ENCODE assay signal across 31 cellular contexts in the genomic region with DNA sequence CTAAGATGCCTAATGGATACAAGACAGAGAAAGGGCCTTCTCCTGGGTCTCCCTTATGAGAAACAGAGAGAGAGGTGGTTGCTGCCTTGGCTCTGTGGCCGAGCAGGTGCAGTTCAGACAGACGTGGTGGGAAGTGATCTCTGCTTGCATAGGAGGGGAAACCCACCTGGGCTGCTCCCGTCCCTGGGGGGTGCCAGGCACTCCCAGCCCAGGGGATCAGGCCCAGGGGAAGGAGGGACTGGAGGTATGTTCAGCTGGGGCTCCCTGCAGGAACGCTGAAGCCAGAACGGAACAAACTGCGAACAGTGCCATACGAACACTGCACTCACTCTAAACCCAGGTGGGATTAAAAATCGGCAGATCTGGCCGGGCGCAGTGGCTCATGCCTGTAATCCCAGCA. TPM values are rescaled to one million over a fixed set of nuclear protein-coding genes. Genes with fewer than 3 reads are reported as not detected.
"Had no signal": no experiment of that assay in that cellular context is flagged by ENCODE, and none has a peak within 500 bp of the region (broad histone marks: within the 10 kb centered on the region; RNA-seq: fewer than 3 reads in every experiment).

No MANE protein-coding gene starts in this region.

- H3K9me3 Mint-ChIP-seq: activated CD4-positive, alpha-beta memory T cell treated with anti-CD3 and anti-CD28 coated beads for 36 hours; activated CD4-positive, alpha-beta T cell treated with anti-CD3 and anti-CD28 coated beads, Interleukin-2, amount 10 ng/mL, durations not matched to agents 24 days and 14 days; activated naive CD4-positive, alpha-beta T cell treated with anti-CD3 and anti-CD28 coated beads, Interleukin-2, amount 10 ng/mL, durations not matched to agents 7 days and 5 days; activated T-cell treated with anti-CD3 and anti-CD28 coated beads, Interleukin-2, amount 50 U/mL, for 24 hours; activated T-cell treated with anti-CD3 and anti-CD28 coated beads, Interleukin-2, amount 50 U/mL, for 72 hours; effector memory CD8-positive, alpha-beta T cell had no signal

- ATAC-seq: activated CD4-positive, alpha-beta T cell treated with anti-CD3 and anti-CD28 coated beads for 36 hours; activated CD8-positive, alpha-beta memory T cell treated with anti-CD3 and anti-CD28 coated beads, Interleukin-2, amount 10 ng/mL, durations not matched to agents 7 days and 5 days; activated CD8-positive, alpha-beta T cell treated with anti-CD3 and anti-CD28 coated beads, Interleukin-2, amount 10 ng/mL, durations not matched to agents 7 days and 5 days; activated T-cell treated with anti-CD3 and anti-CD28 coated beads, Interleukin-2, amount 50 U/mL, for 72 hours; effector memory CD8-positive, alpha-beta T cell; foreskin keratinocyte; gastrocnemius medialis; heart right ventricle had no signal

- H3K9me3 ChIP-seq: esophagus muscularis mucosa, gastrocnemius medialis, heart right ventricle had no signal

- H3K27ac Mint-ChIP-seq: activated CD4-positive, alpha-beta memory T cell treated with anti-CD3 and anti-CD28 coated beads for 36 hours; activated CD4-positive, alpha-beta T cell treated with anti-CD3 and anti-CD28 coated beads for 36 hours; activated CD4-positive, alpha-beta T cell treated with anti-CD3 and anti-CD28 coated beads, Interleukin-2, amount 10 ng/mL, durations not matched to agents 24 days and 14 days; activated CD8-positive, alpha-beta memory T cell treated with anti-CD3 and anti-CD28 coated beads, Interleukin-2, amount 10 ng/mL, durations not matched to agents 7 days and 5 days; activated CD8-positive, alpha-beta T cell treated with anti-CD3 and anti-CD28 coated beads, Interleukin-2, amount 10 ng/mL, durations not matched to agents 7 days and 5 days; activated naive CD4-positive, alpha-beta T cell treated with anti-CD3 and anti-CD28 coated beads, Interleukin-2, amount 10 ng/mL, durations not matched to agents 7 days and 5 days; activated naive CD8-positive, alpha-beta T cell; activated T-cell treated with anti-CD3 and anti-CD28 coated beads, Interleukin-2, amount 50 U/mL, for 24 hours; activated T-cell treated with anti-CD3 and anti-CD28 coated beads, Interleukin-2, amount 50 U/mL, for 72 hours; effector memory CD8-positive, alpha-beta T cell had no signal

- H3K4me3 ChIP-seq: esophagus muscularis mucosa, gastrocnemius medialis, heart right ventricle had no signal

- H3K36me3 Mint-ChIP-seq: activated CD4-positive, alpha-beta memory T cell treated with anti-CD3 and anti-CD28 coated beads for 36 hours; activated CD8-positive, alpha-beta memory T cell treated with anti-CD3 and anti-CD28 coated beads, Interleukin-2, amount 10 ng/mL, durations not matched to agents 7 days and 5 days; activated naive CD4-positive, alpha-beta T cell treated with anti-CD3 and anti-CD28 coated beads, Interleukin-2, amount 10 ng/mL, durations not matched to agents 7 days and 5 days; activated naive CD8-positive, alpha-beta T cell had no signal

- H3K4me1 ChIP-seq: esophagus muscularis mucosa, foreskin keratinocyte, gastrocnemius medialis, heart right ventricle had no signal

- H3K36me3 ChIP-seq: brain microvascular endothelial cell, esophagus muscularis mucosa, gastrocnemius medialis, heart right ventricle had no signal

- H3K27ac ChIP-seq: brain microvascular endothelial cell, esophagus muscularis mucosa, foreskin keratinocyte, gastrocnemius medialis, heart right ventricle had no signal

- DNase-seq: activated CD4-positive, alpha-beta memory T cell treated with anti-CD3 and anti-CD28 coated beads for 36 hours; activated CD4-positive, alpha-beta T cell treated with anti-CD3 and anti-CD28 coated beads for 36 hours; activated CD4-positive, alpha-beta T cell treated with anti-CD3 and anti-CD28 coated beads, Interleukin-2, amount 10 ng/mL, durations not matched to agents 24 days and 14 days; activated CD4-positive, CD25-positive, alpha-beta regulatory T cell; activated CD4-positive, CD25-positive, alpha-beta regulatory T cell treated with anti-CD3 and anti-CD28 coated beads, Interleukin-2, amount 50 U/mL, for 72 hours; activated CD8-positive, alpha-beta memory T cell treated with anti-CD3 and anti-CD28 coated beads, Interleukin-2, amount 10 ng/mL, durations not matched to agents 7 days and 5 days; activated CD8-positive, alpha-beta memory T cell treated with anti-CD3 and anti-CD28 coated beads, Interleukin-2, amount 50 U/mL, for 4 hours; activated CD8-positive, alpha-beta T cell treated with anti-CD3 and anti-CD28 coated beads, Interleukin-2, amount 10 ng/mL, durations not matched to agents 7 days and 5 days; activated gamma-delta T cell; activated naive CD4-positive, alpha-beta T cell; activated naive CD4-positive, alpha-beta T cell treated with anti-CD3 and anti-CD28 coated beads, Interleukin-2, amount 10 ng/mL, durations not matched to agents 7 days and 5 days; activated T-cell treated with anti-CD3 and anti-CD28 coated beads, Interleukin-2, amount 50 U/mL, for 24 hours; activated T-cell treated with anti-CD3 and anti-CD28 coated beads, Interleukin-2, amount 50 U/mL, for 72 hours; amniotic stem cell; anterior cingulate cortex; brain microvascular endothelial cell; caudate nucleus; cortex of kidney; dermis blood vessel endothelial cell; effector CD4-positive, alpha-beta T cell; effector memory CD8-positive, alpha-beta T cell; erythroblast; foreskin keratinocyte; gastrocnemius medialis; heart right ventricle; T-helper 2 cell had no signal

- H3K4me3 Mint-ChIP-seq: activated CD4-positive, alpha-beta memory T cell treated with anti-CD3 and anti-CD28 coated beads for 36 hours; activated CD4-positive, alpha-beta T cell treated with anti-CD3 and anti-CD28 coated beads for 36 hours; activated CD4-positive, alpha-beta T cell treated with anti-CD3 and anti-CD28 coated beads, Interleukin-2, amount 10 ng/mL, durations not matched to agents 24 days and 14 days; activated CD8-positive, alpha-beta memory T cell treated with anti-CD3 and anti-CD28 coated beads, Interleukin-2, amount 10 ng/mL, durations not matched to agents 7 days and 5 days; activated CD8-positive, alpha-beta T cell treated with anti-CD3 and anti-CD28 coated beads, Interleukin-2, amount 10 ng/mL, durations not matched to agents 7 days and 5 days; activated naive CD4-positive, alpha-beta T cell treated with anti-CD3 and anti-CD28 coated beads, Interleukin-2, amount 10 ng/mL, durations not matched to agents 7 days and 5 days; activated naive CD8-positive, alpha-beta T cell; activated T-cell treated with anti-CD3 and anti-CD28 coated beads, Interleukin-2, amount 50 U/mL, for 24 hours; activated T-cell treated with anti-CD3 and anti-CD28 coated beads, Interleukin-2, amount 50 U/mL, for 72 hours; effector memory CD8-positive, alpha-beta T cell had no signal

- H3K27me3 ChIP-seq: brain microvascular endothelial cell, foreskin keratinocyte, gastrocnemius medialis had no signal

- H3K27me3 Mint-ChIP-seq: activated CD4-positive, alpha-beta T cell treated with anti-CD3 and anti-CD28 coated beads, Interleukin-2, amount 10 ng/mL, durations not matched to agents 24 days and 14 days; activated CD8-positive, alpha-beta memory T cell treated with anti-CD3 and anti-CD28 coated beads, Interleukin-2, amount 10 ng/mL, durations not matched to agents 7 days and 5 days had no signal

- H3K4me1 Mint-ChIP-seq: activated CD4-positive, alpha-beta T cell treated with anti-CD3 and anti-CD28 coated beads for 36 hours; activated CD4-positive, alpha-beta T cell treated with anti-CD3 and anti-CD28 coated beads, Interleukin-2, amount 10 ng/mL, durations not matched to agents 24 days and 14 days; activated CD8-positive, alpha-beta memory T cell treated with anti-CD3 and anti-CD28 coated beads, Interleukin-2, amount 10 ng/mL, durations not matched to agents 7 days and 5 days; activated naive CD4-positive, alpha-beta T cell treated with anti-CD3 and anti-CD28 coated beads, Interleukin-2, amount 10 ng/mL, durations not matched to agents 7 days and 5 days had no signal

RNA-seq across cellular contexts. Expression of a gene that starts 35.7 kb away (rescaled TPM):
- total RNA-seq: activated CD4-positive, alpha-beta memory T cell treated with anti-CD3 and anti-CD28 coated beads for 36 hours; activated CD4-positive, alpha-beta T cell treated with anti-CD3 and anti-CD28 coated beads for 36 hours; activated CD4-positive, alpha-beta T cell treated with anti-CD3 and anti-CD28 coated beads, Interleukin-2, amount 10 ng/mL, durations not matched to agents 24 days and 14 days; activated CD8-positive, alpha-beta memory T cell treated with anti-CD3 and anti-CD28 coated beads for 36 hours; activated CD8-positive, alpha-beta memory T cell treated with anti-CD3 and anti-CD28 coated beads, Interleukin-2, amount 10 ng/mL, durations not matched to agents 7 days and 5 days; activated CD8-positive, alpha-beta T cell treated with anti-CD3 and anti-CD28 coated beads, Interleukin-2, amount 10 ng/mL, durations not matched to agents 7 days and 5 days; chondrocyte; dermis blood vessel endothelial cell; esophagus muscularis mucosa; gastrocnemius medialis; heart right ventricle; T-helper 1 cell treated with Interleukin-12 subunit alpha and Interleukin-12 subunit beta and Interleukin-4 antibody, amounts not matched to agents 30 ng/mL and 1 ng/mL, for 36 hours had no signal
- polyA plus RNA-seq: heart right ventricle had no signal
